In the genomic region with DNA sequence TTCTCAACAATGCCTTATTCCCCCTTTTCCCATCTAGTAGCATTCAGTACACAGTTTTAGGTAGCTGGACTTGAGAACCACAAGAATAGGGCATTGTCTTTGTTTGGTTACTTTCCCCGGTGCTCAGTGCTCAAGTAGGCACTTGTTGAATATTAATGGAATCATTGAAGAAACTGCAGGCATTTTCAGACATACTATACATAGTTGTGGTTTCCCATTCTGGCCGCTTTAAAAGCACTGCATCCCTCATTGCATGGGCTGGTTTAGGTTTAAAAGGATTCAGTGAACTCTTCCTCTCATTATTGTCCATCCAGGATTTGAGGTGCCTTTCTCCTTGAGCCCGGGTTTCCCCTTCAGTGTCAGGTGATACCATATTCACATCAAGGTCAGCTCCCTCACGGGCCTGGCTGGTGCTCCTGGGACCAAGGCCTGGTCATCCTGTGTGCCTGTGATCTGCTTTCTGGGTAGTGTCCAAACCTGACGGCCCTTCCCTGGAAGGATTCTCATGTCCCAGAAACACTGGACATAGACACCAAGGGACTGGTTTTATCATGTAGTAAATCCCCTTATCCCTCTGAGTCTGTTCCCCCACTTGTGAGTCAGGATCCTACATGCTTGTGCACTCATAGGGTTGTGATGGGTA, we compare ENCODE assay signal across 12 cellular contexts. TPM values are rescaled to one million over a fixed set of nuclear protein-coding genes. Genes with fewer than 3 reads are reported as not detected.
DNase-seq lines count a peak whose midpoint lies in the region; ATAC-seq and TF ChIP-seq lines count a peak whose summit lies in the region.
"Had no signal": no experiment of that assay in that cellular context is flagged by ENCODE, and none has a peak within 500 bp of the region (broad histone marks: within the 10 kb centered on the region; RNA-seq: fewer than 3 reads in every experiment).

No MANE protein-coding gene starts in this region.

- no peak overlapping the region for H3K18ac ChIP-seq in H9 (ENCODE audit: insufficient read length, low read depth, low read length)

- no peak overlapping the region for H4K5ac ChIP-seq in H9 (ENCODE audit: insufficient read length, low read depth, low read length)

- peak overlapping the region; percentile 46 for H3K4me3 Mint-ChIP-seq in osteocyte (ENCODE audit: unreplicated experiment)
- no peak overlapping the region for H3K4me3 Mint-ChIP-seq in H9
- H3K4me3 Mint-ChIP-seq: WTC11 had no signal

- DNase-seq in COLO829 (ENCODE audit: low spot score) = peak; percentile 78
- DNase-seq in RPMI7951 (ENCODE audit: low read depth) = peak; percentile 51
- peak; percentile 34 to 71 for DNase-seq in foreskin fibroblast
- DNase-seq in osteocyte (ENCODE audit: extremely low spot score, unreplicated experiment) = no peak
- DNase-seq in H9 = no peak
- DNase-seq in pons (ENCODE audit: low spot score) = no peak
- DNase-seq in NCI-H774 (lab: John Stamatoyannopoulos, UW) = no peak
- DNase-seq: head of caudate nucleus; MG63; stimulated activated naive CD4-positive, alpha-beta T cell had no signal

- no peak overlapping the region for H2BK20ac ChIP-seq in H9 (ENCODE audit: low read depth, low read length, poor library complexity, severe bottlenecking)

- H3K23me2 ChIP-seq in H9 (ENCODE audit: insufficient read length, low read depth, low read length, poor library complexity, severe bottlenecking) = no peaks in the 10 kb centered on the region

- WGBS in H9 (ENCODE audit: extremely low coverage, insufficient read length, low lambda C conversion rate) = no CpG with 5 or more reads among the region's 5 CpGs

- no peak overlapping the region for H4K91ac ChIP-seq in H9 (ENCODE audit: insufficient read length, low read depth, low read length)

- H3K9me3 Mint-ChIP-seq in osteocyte (ENCODE audit: unreplicated experiment) (no peaks in the 10 kb centered on the region), H9 (no peaks in the 10 kb centered on the region; a peak in 1 of 5 replicates)
- H3K9me3 Mint-ChIP-seq: WTC11 had no signal

- no peak overlapping the region for H2AFZ ChIP-seq in H9 (ENCODE audit: low read length)

- H2BK15ac ChIP-seq in H9 (ENCODE audit: low read depth, low read length) = no peak overlapping the region

- H2BK12ac ChIP-seq in H9 (ENCODE audit: insufficient read length, low read depth, low read length) = no peak overlapping the region

- H3K4me1 ChIP-seq in H9 (ENCODE audit: insufficient read depth, low read length) = no peaks in the 10 kb centered on the region; the same call in none of the 2 replicates

- H3K14ac ChIP-seq in H9 (ENCODE audit: insufficient read depth, low read length) = no peak overlapping the region

- no peak overlapping the region for H2BK120ac ChIP-seq in H9 (ENCODE audit: low read depth, low read length, poor library complexity, severe bottlenecking)

- H4K20me1 ChIP-seq in H9 (ENCODE audit: control insufficient read depth, insufficient read depth, insufficient read length) = no peaks in the 10 kb centered on the region

- no peak overlapping the region for H4K8ac ChIP-seq in H9 (replicated peaks; ENCODE audit: insufficient read length, low read depth, low read length)

- H3K9me3 ChIP-seq in H9 (ENCODE audit: control insufficient read depth, low read depth, low read length) = no peaks in the 10 kb centered on the region
- H3K9me3 ChIP-seq: MG63 had no signal

- H3K27ac ChIP-seq in H9 (ENCODE audit: insufficient read length, low read depth, low read length) = no peak overlapping the region

- H3K56ac ChIP-seq in H9 (ENCODE audit: insufficient read length, low read depth, low read length) = no peak overlapping the region

- no peak overlapping the region for H3K4me3 ChIP-seq in foreskin fibroblast (ENCODE audit: low read depth in 1 of 2, low read length in 2 of 2)
- H3K4me3 ChIP-seq: MG63 had no signal

- peak overlapping the region; percentile 91 for H3K27ac Mint-ChIP-seq in osteocyte (ENCODE audit: unreplicated experiment)
- no peak overlapping the region for H3K27ac Mint-ChIP-seq in H9
- H3K27ac Mint-ChIP-seq: WTC11 had no signal

- no peak overlapping the region for H2AK5ac ChIP-seq in H9 (ENCODE audit: insufficient read length, low read length)

- no peaks in the 10 kb centered on the region for H3K27me3 ChIP-seq in H9 (ENCODE audit: insufficient read depth, low read length)
- H3K27me3 ChIP-seq: MG63 had no signal

- no peak overlapping the region for H3K4ac ChIP-seq in H9 (ENCODE audit: low read depth, low read length)

- no peak for ATAC-seq in GM18907 (IDR thresholded peaks at IDR 0.05; ENCODE audit: unreplicated experiment)
- ATAC-seq: WTC11 had no signal

- H3K36me3 Mint-ChIP-seq in osteocyte (ENCODE audit: unreplicated experiment) (peaks cover 17% of the 10 kb centered on the region), H9 (ENCODE audit: insufficient read depth in 1 of 3, low read depth in 3 of 3) (peaks cover 0 to 4% (median 0%) of the 10 kb centered on the region in 3 experiments; a peak in 1 of 7 replicates)
- H3K36me3 Mint-ChIP-seq: WTC11 had no signal

- H3K79me2 ChIP-seq in H9 (ENCODE audit: insufficient read depth, low read length) = no peaks in the 10 kb centered on the region

- no peak overlapping the region for H3K23ac ChIP-seq in H9 (ENCODE audit: insufficient read length, low read depth, low read length)

- no peak overlapping the region for H3K9ac ChIP-seq in H9 (ENCODE audit: extremely low read depth, insufficient read length, low read length)

- H3K4me1 Mint-ChIP-seq in osteocyte (ENCODE audit: unreplicated experiment) (peaks cover 25% of the 10 kb centered on the region), H9 (peaks cover 8 to 12% of the 10 kb centered on the region in 2 experiments)

- TF ChIP-seq CTCF in foreskin fibroblast (IDR thresholded peaks at IDR 0.05; ENCODE audit: low read depth, low read length) = no peak
- TF ChIP-seq CTCF in osteocyte (IDR thresholded peaks at IDR 0.05) = no peak
- TF ChIP-seq CTCF in H9 (conservative IDR thresholded peaks at IDR 0.05) = no peak

- H2BK5ac ChIP-seq in H9 (ENCODE audit: insufficient read length, low read length) = no peak overlapping the region

- no peaks in the 10 kb centered on the region for H3K27me3 Mint-ChIP-seq in osteocyte (ENCODE audit: unreplicated experiment)
- H3K27me3 Mint-ChIP-seq in H9 (ENCODE audit: low read depth) = no peaks in the 10 kb centered on the region

- H3T11ph ChIP-seq in H9 (ENCODE audit: low read length) = no peak overlapping the region

- H3K4me2 ChIP-seq in H9 (ENCODE audit: insufficient read depth, insufficient read length, low read length) = no peak overlapping the region

- H3K79me1 ChIP-seq in H9 (ENCODE audit: insufficient read depth, low read depth, low read length, poor library complexity, severe bottlenecking) = no peaks in the 10 kb centered on the region

RNA-seq across cellular contexts. Expression of gene TCP11L2, which starts 7.3 kb away (rescaled TPM):
- 3.4 and 5.5 TPM in 2 replicates for total RNA-seq in RPMI7951 (2014; rRNA removed; shearing (Covaris generic))
- total RNA-seq in osteocyte (42.7 and 46.9 TPM in 2 replicates), H9 (2021) (5.8 and 6.1 TPM in 2 replicates)

RNA-seq across cellular contexts. Expression of gene POLR3B, which starts 47.8 kb away (rescaled TPM):
- 4.4 and 7.0 TPM in 2 replicates for total RNA-seq in RPMI7951 (2014; rRNA removed; shearing (Covaris generic))
- total RNA-seq in osteocyte (8.1 and 8.4 TPM in 2 replicates), H9 (2021) (12.8 and 13.4 TPM in 2 replicates)

Comparison
In these comparisons a context has a peak if more than half of its experiments do, and no peak if none do; other contexts are left out.
1. DNase-seq: peak in COLO829 (single experiment), RPMI7951 (single experiment) and foreskin fibroblast (2 of 2); none in osteocyte (single experiment), H9 (single experiment), pons (single experiment) and NCI-H774 (single experiment).